In genomic region chr18:21111351-21112139, GRCh38 we compare ENCODE assay signal across 8 cellular contexts. TPM values are rescaled to one million over a fixed set of nuclear protein-coding genes. Genes with fewer than 3 reads are reported as not detected.
A peak's percentile ranks its signal among the peaks of the same experiment; 100 is the strongest.
DNase-seq lines count a peak whose midpoint lies in the region; ATAC-seq, FAIRE-seq and TF ChIP-seq lines count a peak whose summit lies in the region.

Gene ROCK1 (minus strand): TSS chr18:21111813. CDS start chr18:21110910, 903 bp downstream.

- DNase-seq in GM12891 (ENCODE audit: insufficient read length, low spot score) (peak; percentile 81), NCI-H1417 treated with DMSO at 0.1 percent for 48 hours (lab: John Stamatoyannopoulos, UW) (peak; percentile 89), SW 1271 (lab: John Stamatoyannopoulos, UW) (peak; percentile 70 to 87), Right ventricle myocardium inferior (ENCODE audit: missing footprints) (peak; percentile 99), ovary (peak; percentile 99 to 100 (median 99))
- DNase-seq in activated naive CD8-positive, alpha-beta T cell treated with anti-CD3 and anti-CD28 coated beads, Interleukin-2, amount 50 U/mL, for 16 hours (ENCODE audit: low read depth, low spot score) = peak; percentile 98

- H3K27ac ChIP-seq in ovary (peak within 1 kb of the TSS; percentile 92 to 94), thymus (ENCODE audit: low read depth) (peak within 1 kb of the TSS; percentile 98)

- no peak for TF ChIP-seq CTCF in ovary (IDR thresholded peaks at IDR 0.05)

- ATAC-seq in HG02798 (IDR thresholded peaks at IDR 0.05; ENCODE audit: poor library complexity, unreplicated experiment) (peak; percentile 94), Right ventricle myocardium inferior (peak; percentile 97)

- H3K4me3 ChIP-seq in ovary (peak within 1 kb of the TSS; percentile 59), thymus (ENCODE audit: low read length) (peak within 1 kb of the TSS; percentile 90)

- no peak for TF ChIP-seq EP300 in ovary (IDR thresholded peaks at IDR 0.05)

- H3K27me3 ChIP-seq in ovary (no peaks in the 10 kb centered on the region), thymus (ENCODE audit: control insufficient read depth, insufficient read depth) (no peaks in the 10 kb centered on the region)

- no peaks in the 10 kb centered on the region for H3K36me3 ChIP-seq in ovary
- no peaks in the 10 kb centered on the region for H3K36me3 ChIP-seq in thymus (ENCODE audit: control insufficient read depth, insufficient read depth)

- 0% methylated on average over 46 to 80 of the region's 80 CpGs for WGBS in ovary, 3 donors
- WGBS in thymus = under 1% methylated on average over 80 of the region's 80 CpGs

- H3K4me1 ChIP-seq in ovary (ENCODE audit: insufficient read depth) (peaks cover 5% of the 10 kb centered on the region), thymus (ENCODE audit: control insufficient read depth, insufficient read depth, low read length) (peaks cover 11% of the 10 kb centered on the region)

- peak; percentile 81 for TF ChIP-seq POLR2A in GM12891 (IDR thresholded peaks at IDR 0.05; ENCODE audit: low read depth, low read length)
- peak; percentile 75 for TF ChIP-seq POLR2A in ovary (IDR thresholded peaks at IDR 0.05)

- intact Hi-C loops in Right ventricle myocardium inferior (cut with DNase I) = no loop called here
- intact Hi-C loops in ovary (cut with DNase I) = loop anchor here in 3 of 4 donors (5.0 to 10.0 kb wide), 3 partner anchors 59 to 136 kb away; no protein-coding TSS in a partner anchor

- FAIRE-seq in GM12891 (lab: Jason Lieb, UNC) = peak; percentile 85

- no peaks in the 10 kb centered on the region for H3K9me3 ChIP-seq in ovary
- no peaks in the 10 kb centered on the region for H3K9me3 ChIP-seq in thymus (ENCODE audit: control insufficient read depth)

TF ChIP-seq in GM12891, 5 proteins besides CTCF, POLR2A, EP300 and RAD21:
- TF ChIP-seq TAF1 (IDR thresholded peaks at IDR 0.05; ENCODE audit: low read depth, low read length) (peak; percentile 80), POLR2AphosphoS5 (IDR thresholded peaks at IDR 0.05; ENCODE audit: low read depth, low read length) (peak; percentile 82), SPI1 (IDR thresholded peaks at IDR 0.05; ENCODE audit: low read depth, low read length) (no peak), POU2F2 (IDR thresholded peaks at IDR 0.05; ENCODE audit: low read depth, low read length) (peak; percentile 55; the same call in 1 of the 2 replicates), PAX5 (IDR thresholded peaks at IDR 0.05; ENCODE audit: insufficient read depth, low read length, severe bottlenecking) (no peak)

RNA-seq across cellular contexts. Expression of gene ROCK1, which starts in this region (rescaled TPM):
- 21.2 TPM for polyA plus RNA-seq in GM12891 (2012; ENCODE audit: low read depth, missing spikeins)
- 32.8 TPM for total RNA-seq in Right ventricle myocardium inferior
- total RNA-seq in ovary = 10 to 100 TPM; 35.0 to 47.7 (median 43.5) TPM
- polyA plus RNA-seq in ovary = 10 to 100 TPM; 18.3 to 42.6 TPM
- polyA plus RNA-seq in thymus = 25.6 TPM

Comparison
In these comparisons a context has a peak if more than half of its experiments do, and no peak if none do; other contexts are left out.
1. Peak in every context shown above with its lines: DNase-seq, ATAC-seq, H3K4me3 ChIP-seq and H3K27ac ChIP-seq.